In genomic region chr9:34370970-34371880, GRCh38 we compare ENCODE assay signal across 11 cellular contexts. TPM values are rescaled to one million over a fixed set of nuclear protein-coding genes. Genes with fewer than 3 reads are reported as not detected.
DNase-seq lines count a peak whose midpoint lies in the region; TF ChIP-seq lines count a peak whose summit lies in the region.
"Had no signal": no experiment of that assay in that cellular context is flagged by ENCODE, and none has a peak within 500 bp of the region (broad histone marks: within the 10 kb centered on the region; RNA-seq: fewer than 3 reads in every experiment).

No MANE protein-coding gene starts in this region.

- peaks cover 17% of the 10 kb centered on the region for H3K9me3 Mint-ChIP-seq in HFFc6
- peaks cover 3% of the 10 kb centered on the region for H3K9me3 Mint-ChIP-seq in Calu3 (ENCODE audit: low read depth, unreplicated experiment)

- CTCF ChIA-PET in Calu3 (lab: Charles Lee): no interaction called here

- peaks cover 10% of the 10 kb centered on the region for H3K36me3 Mint-ChIP-seq in HFFc6 (ENCODE audit: low read depth)
- peaks cover 19% of the 10 kb centered on the region for H3K36me3 Mint-ChIP-seq in Calu3 (ENCODE audit: insufficient read depth, unreplicated experiment)

- H3K4me3 ChIP-seq in fibroblast of mammary gland (ENCODE audit: control insufficient read depth, low read depth, low read length): peak overlapping the region; percentile 1
- H3K4me3 ChIP-seq in sigmoid colon: peak overlapping the region in 3 of 4 donors; percentile 7 to 17 (median 11)

- DNase-seq in activated CD8-positive, alpha-beta memory T cell treated with anti-CD3 and anti-CD28 coated beads, Interleukin-2, amount 50 U/mL, for 4 hours: peak; percentile 29
- no peak for DNase-seq in activated CD8-positive, alpha-beta memory T cell treated with anti-CD3 and anti-CD28 coated beads, Interleukin-2, amount 50 U/mL, for 48 hours
- DNase-seq in HFFc6 (no peak), fibroblast of mammary gland (ENCODE audit: low read depth) (no peak), sigmoid colon (no peak), GM19240 (ENCODE audit: insufficient read length, low spot score) (no peak), Calu3 (no peak), NCI-H1105 treated with DMSO at 0.1 percent for 48 hours (lab: John Stamatoyannopoulos, UW) (no peak)
- DNase-seq: activated gamma-delta T cell, NCI-H146, NCI-H69 had no signal

- peaks cover 9 to 28% (median 20%) of the 10 kb centered on the region in 4 donors for H3K36me3 ChIP-seq in sigmoid colon

- peak overlapping the region in 3 of 4 donors; percentile 4 to 39 (median 34) for H3K27ac ChIP-seq in sigmoid colon

- peaks cover 0 to 60% (median 40%) of the 10 kb centered on the region in 4 donors for H3K4me1 ChIP-seq in sigmoid colon

- H3K4me3 Mint-ChIP-seq in HFFc6 (no peak overlapping the region), Calu3 (ENCODE audit: low read depth, unreplicated experiment) (no peak overlapping the region)

- no peak for TF ChIP-seq EP300 in sigmoid colon (IDR thresholded peaks at IDR 0.05)

- intact Hi-C loops in sigmoid colon (cut with DNase I): loop anchor here (10.0 kb wide), 1 partner anchor 556 kb away; the partner anchor contains the start of gene UBE2R2
- intact Hi-C loops in Calu3 (cut with micrococcal nuclease; ENCODE audit: unreplicated experiment): no loop called here

- H3K27ac Mint-ChIP-seq in HFFc6 (no peak overlapping the region), Calu3 (ENCODE audit: unreplicated experiment) (no peak overlapping the region)

- TF ChIP-seq CTCF in HFFc6 (IDR thresholded peaks at IDR 0.05) (peak; percentile 34), fibroblast of mammary gland (conservative IDR thresholded peaks at IDR 0.05; ENCODE audit: control insufficient read depth, insufficient read depth, low read depth, low read length) (no peak), sigmoid colon (IDR thresholded peaks at IDR 0.05) (no peak), Calu3 (IDR thresholded peaks at IDR 0.05; ENCODE audit: unreplicated experiment) (no peak)

- no peaks in the 10 kb centered on the region for H3K4me1 Mint-ChIP-seq in HFFc6 (ENCODE audit: low read depth)
- H3K4me1 Mint-ChIP-seq in Calu3 (ENCODE audit: low read depth, unreplicated experiment): peaks cover 21% of the 10 kb centered on the region

- H3K27me3 Mint-ChIP-seq in HFFc6 (ENCODE audit: insufficient read depth) (peaks cover 11% of the 10 kb centered on the region), Calu3 (ENCODE audit: unreplicated experiment) (no peaks in the 10 kb centered on the region)

- no TSS peak for BruUV-seq in Calu3 (replicated peaks; lab: Mats Ljungman, UMichigan)

- TF ChIP-seq POLR2A in sigmoid colon (IDR thresholded peaks at IDR 0.05): no peak

- no peaks in the 10 kb centered on the region for H3K9me3 ChIP-seq in sigmoid colon

- 79 to 91% methylated on average over 105 of the region's 105 CpGs for WGBS in sigmoid colon, 2 donors

- H3K27me3 ChIP-seq in sigmoid colon: no peaks in the 10 kb centered on the region

RNA-seq across cellular contexts. Expression of gene MYORG, which starts 5.5 kb away (rescaled TPM):
- 1 to 10 TPM in 5 of 6 experiments, under 1 TPM in 1; 0.96 to 2.2 (median 1.4) TPM for total RNA-seq in HFFc6 (2021; fragmentation: NEBNext Ultra II Directional; extraction: Animal tissue kit (Norgen Biotek cat#: 25700))
- total RNA-seq in sigmoid colon: 10 to 100 TPM in 3 of 4 donors, 1 to 10 TPM in 1; 3.9 to 23.5 (median 20.0) TPM
- polyA plus RNA-seq in sigmoid colon: 10 to 100 TPM in 1 of 3 donors, 1 to 10 TPM in 2; 3.0 to 23.4 (median 5.5) TPM
- 11.5 and 12.5 TPM in 2 replicates for total RNA-seq in Calu3 (2022)

RNA-seq across cellular contexts. Expression of gene NUDT2, which starts 41.9 kb away (rescaled TPM):
- 10 to 100 TPM; 29.0 to 35.2 (median 31.9) TPM for total RNA-seq in HFFc6 (2021; fragmentation: NEBNext Ultra II Directional; extraction: Animal tissue kit (Norgen Biotek cat#: 25700))
- total RNA-seq in sigmoid colon: 10 to 100 TPM; 12.1 to 59.9 (median 36.1) TPM
- polyA plus RNA-seq in sigmoid colon: 10 to 100 TPM; 27.0 to 56.5 (median 35.6) TPM
- total RNA-seq in Calu3 (2022): 10.1 and 12.2 TPM in 2 replicates

RNA-seq across cellular contexts. Expression of gene KIF24, which starts 42.2 kb away (rescaled TPM):
- 1 to 10 TPM; 1.4 to 3.2 (median 2.8) TPM for total RNA-seq in HFFc6 (2021; fragmentation: NEBNext Ultra II Directional; extraction: Animal tissue kit (Norgen Biotek cat#: 25700))
- 1 to 10 TPM in 1 of 4 donors, under 1 TPM in 3; 0.28 to 1.4 (median 0.51) TPM for total RNA-seq in sigmoid colon
- 1 to 10 TPM in 1 of 3 donors, under 1 TPM in 2; under 0.01 to 1.6 (median 0.46) TPM for polyA plus RNA-seq in sigmoid colon
- total RNA-seq in Calu3 (2022): 4.1 and 4.2 TPM in 2 replicates
